Comparison of ENCODE assay signal across 8 cellular contexts in genomic region chr6:11700118-11700718, GRCh38.
DNase-seq lines count a peak whose midpoint lies in the region; ATAC-seq, FAIRE-seq and TF ChIP-seq lines count a peak whose summit lies in the region.

No MANE protein-coding gene starts in this region.

- no peak overlapping the region for H2BK12ac ChIP-seq in H1 (ENCODE audit: low read depth, low read length)

- no peak overlapping the region for H3K14ac ChIP-seq in H1 (ENCODE audit: insufficient read length)

- no peaks in the 10 kb centered on the region for H3K4me1 ChIP-seq in HEK293 (ENCODE audit: control insufficient read depth, insufficient read depth, low read length)
- no peaks in the 10 kb centered on the region for H3K4me1 ChIP-seq in OCI-LY7 (ENCODE audit: insufficient read depth, low read length, poor library complexity, severe bottlenecking)
- no peaks in the 10 kb centered on the region for H3K4me1 ChIP-seq in H1 (replicated peaks in 1 of 4; ENCODE audit: control insufficient read depth in 3 of 4, insufficient read depth in 4 of 4, low read length in 3 of 4)
- peaks cover 7% of the 10 kb centered on the region for H3K4me1 ChIP-seq in osteoblast (ENCODE audit: insufficient read depth, low read length)

- no peak overlapping the region for H4K5ac ChIP-seq in H1 (ENCODE audit: insufficient read length, low read depth, low read length)

- H3K56ac ChIP-seq in H1 (replicated peaks; ENCODE audit: insufficient read length, low read depth, low read length) = no peak overlapping the region

- H3K79me2 ChIP-seq in OCI-LY7 (ENCODE audit: insufficient read depth, low read depth, low read length) (no peaks in the 10 kb centered on the region), H1 (ENCODE audit: control insufficient read depth in 1 of 2, insufficient read depth in 2 of 2, low read length in 2 of 2) (no peaks in the 10 kb centered on the region), osteoblast (ENCODE audit: insufficient read depth, low read length) (no peaks in the 10 kb centered on the region)

- H3K4me3 ChIP-seq in AG10803 (ENCODE audit: low read length) (no peak overlapping the region), HEK293 (ENCODE audit: low read depth, low read length) (no peak overlapping the region), OCI-LY7 (ENCODE audit: low read depth, low read length, poor library complexity, severe bottlenecking) (no peak overlapping the region), H1 (ENCODE audit: extremely low read depth in 1 of 4, insufficient read depth in 2 of 4, low read depth in 3 of 4, low read length in 4 of 4) (no peak overlapping the region), osteoblast (ENCODE audit: insufficient read depth, low read length) (no peak overlapping the region)

- BruUV-seq in OCI-LY7 (replicated peaks; lab: Mats Ljungman, UMichigan) = no TSS peak

- H3K27me3 ChIP-seq in H1 (replicated peaks in 1 of 4; ENCODE audit: control insufficient read depth in 3 of 4, extremely low read depth in 1 of 4, insufficient read depth in 3 of 4, low read length in 3 of 4) = no peaks in the 10 kb centered on the region
- no peaks in the 10 kb centered on the region for H3K27me3 ChIP-seq in osteoblast (ENCODE audit: insufficient read depth, low read length)

- H3K9ac ChIP-seq in H1 (replicated peaks in 1 of 4; ENCODE audit: extremely low read depth in 1 of 4, low read depth in 3 of 4, low read length in 3 of 4) = no peak overlapping the region

- H2BK5ac ChIP-seq in H1 (ENCODE audit: low read depth, low read length) = no peak overlapping the region

- no peak overlapping the region for H2BK120ac ChIP-seq in H1 (replicated peaks; ENCODE audit: low read depth, low read length)

- no peak overlapping the region for H2AFZ ChIP-seq in OCI-LY7 (ENCODE audit: low read length)
- no peak overlapping the region for H2AFZ ChIP-seq in H1 (ENCODE audit: low read length)
- H2AFZ ChIP-seq in osteoblast (ENCODE audit: low read length) = no peak overlapping the region

- no peak overlapping the region for H3K23ac ChIP-seq in H1 (ENCODE audit: insufficient read length)

- H3K27ac ChIP-seq in HEK293 (ENCODE audit: extremely low read depth, low read depth, low read length) (no peak overlapping the region), OCI-LY7 (ENCODE audit: low read depth, low read length, poor library complexity, severe bottlenecking) (no peak overlapping the region), H1 (ENCODE audit: low read depth, low read length) (no peak overlapping the region), osteoblast (ENCODE audit: low read depth, low read length) (peak overlapping the region; percentile 24)

- H3K23me2 ChIP-seq in H1 (ENCODE audit: low read depth, low read length) = no peaks in the 10 kb centered on the region

- ATAC-seq in GM21576 (IDR thresholded peaks at IDR 0.05; ENCODE audit: unreplicated experiment) = no peak

- no peaks in the 10 kb centered on the region for H3K79me1 ChIP-seq in H1 (ENCODE audit: low read depth, low read length)

- no peaks in the 10 kb centered on the region for H3K9me3 ChIP-seq in HEK293 (ENCODE audit: control insufficient read depth, insufficient read depth, low read depth, low read length)
- H3K9me3 ChIP-seq in OCI-LY7 (ENCODE audit: low read length) = no peaks in the 10 kb centered on the region
- no peaks in the 10 kb centered on the region for H3K9me3 ChIP-seq in H1 (ENCODE audit: insufficient read depth in 2 of 2, low read depth in 1 of 2, low read length in 1 of 2)
- H3K9me3 ChIP-seq in osteoblast (ENCODE audit: low read depth, low read length) = no peaks in the 10 kb centered on the region

- 89% methylated on average over 2 of the region's 2 CpGs; no CpG with 5 or more reads in 1 of the 2 experiments for WGBS in H1 (ENCODE audit: extremely low coverage in 1 of 2, insufficient coverage in 1 of 2, insufficient read length in 1 of 2, insufficient replicate concordance in 2 of 2, low coverage in 1 of 2, low lambda C conversion rate in 2 of 2, missing lambda C conversion rate in 1 of 2), 2 experiments

- peak; percentile 61 for TF ChIP-seq CTCF in AG10803 (conservative IDR thresholded peaks at IDR 0.05; ENCODE audit: low read length)
- no peak for TF ChIP-seq CTCF in HEK293 (tag by site-specific recombination; IDR thresholded peaks at IDR 0.05)
- peak; percentile 78 for TF ChIP-seq CTCF in OCI-LY7 (conservative IDR thresholded peaks at IDR 0.05; ENCODE audit: low read length)
- peak in 1 of 3 experiments; percentile 30; a peak in 2 of 4 replicates for TF ChIP-seq CTCF in H1 (IDR thresholded peaks at IDR 0.05; ENCODE audit: control extremely low read depth in 1 of 3, insufficient read depth in 1 of 3, low read depth in 1 of 3, low read length in 3 of 3)
- TF ChIP-seq CTCF in osteoblast (IDR thresholded peaks at IDR 0.05; ENCODE audit: extremely low read depth, low read depth, low read length) = peak; percentile 45

- POLR2A ChIA-PET in HEK293 (lab: Yijun Ruan, JAX) (no interaction called here), OCI-LY7 (lab: Charles Lee) (interaction anchor here (0.5 kb wide), 1 partner anchor 591 kb away, joined by 3 read pairs; no protein-coding TSS in a partner anchor), H1 (lab: Charles Lee; ENCODE audit: partially characterized antibody) (no interaction called here)

- no peak overlapping the region for H3K4ac ChIP-seq in H1 (replicated peaks; ENCODE audit: insufficient read length, low read depth, low read length)

- no peaks in the 10 kb centered on the region for H3K9me2 ChIP-seq in OCI-LY7 (ENCODE audit: insufficient read depth, low read length)

- no peak for TF ChIP-seq POLR2A in H1 (IDR thresholded peaks at IDR 0.05; ENCODE audit: control extremely low read depth in 1 of 2, low read depth in 2 of 2, low read length in 2 of 2)

- intact Hi-C loops in OCI-LY7 (cut with micrococcal nuclease; ENCODE audit: unreplicated experiment) = loop anchor here (1.0 to 10.0 kb wide), 3 partner anchors 375 to 587 kb away; no protein-coding TSS in a partner anchor

- H2AK5ac ChIP-seq in H1 (ENCODE audit: low read depth, low read length) = no peak overlapping the region

- no peak overlapping the region for H3K18ac ChIP-seq in H1 (ENCODE audit: extremely low read depth, low read length)

- CTCF ChIA-PET in HEK293 (lab: Yijun Ruan, JAX) (interaction anchor here (0.6 to 1.4 kb wide), 14 partner anchors 8 to 313 kb away, joined by 3 to 6 read pairs (median 4); no protein-coding TSS in a partner anchor), OCI-LY7 (lab: Charles Lee; ENCODE audit: unreplicated experiment) (no interaction called here), H1 (lab: Charles Lee; ENCODE audit: partially characterized antibody) (interaction anchor here (0.7 to 2.7 kb wide), 12 partner anchors 9 to 587 kb away, joined by 3 to 11 read pairs (median 4); no protein-coding TSS in a partner anchor)

- peak; percentile 66 for DNase-seq in AG10803 (ENCODE audit: low read depth)
- peak; percentile 49 for DNase-seq in OCI-LY7 (ENCODE audit: low spot score)
- no peak for DNase-seq in H1 (ENCODE audit: low read depth in 1 of 2, low spot score in 2 of 2)
- no peak for DNase-seq in osteoblast (ENCODE audit: insufficient read length, low spot score, missing footprints)
- DNase-seq in activated T-cell treated with anti-CD3 and anti-CD28 coated beads, Interleukin-2, amount 50 U/mL, for 1 hour = no peak
- no peak for DNase-seq in NCI-H1048 (lab: John Stamatoyannopoulos, UW)

- H4K20me1 ChIP-seq in OCI-LY7 (ENCODE audit: insufficient read depth, low read length) (no peaks in the 10 kb centered on the region), H1 (replicated peaks in 1 of 2; ENCODE audit: control insufficient read depth in 1 of 2, insufficient read depth in 2 of 2, low read length in 2 of 2) (no peaks in the 10 kb centered on the region), osteoblast (ENCODE audit: insufficient read depth, low read length) (no peaks in the 10 kb centered on the region)

- H3K36me3 ChIP-seq in HEK293 (ENCODE audit: control insufficient read depth in 2 of 2, insufficient read depth in 1 of 2, low read length in 2 of 2) (no peaks in the 10 kb centered on the region), OCI-LY7 (ENCODE audit: insufficient read depth, low read length) (no peaks in the 10 kb centered on the region), H1 (ENCODE audit: control insufficient read depth in 2 of 4, insufficient read depth in 4 of 4, low read length in 3 of 4) (no peaks in the 10 kb centered on the region), osteoblast (ENCODE audit: insufficient read depth, low read length) (no peaks in the 10 kb centered on the region)

- no peak for FAIRE-seq in H1 (lab: Jason Lieb, UNC)

- H4K8ac ChIP-seq in H1 (ENCODE audit: extremely low read depth, insufficient read depth, low read length) = no peak overlapping the region

- no peak overlapping the region for H3K4me2 ChIP-seq in OCI-LY7 (ENCODE audit: low read length)
- H3K4me2 ChIP-seq in H1 (ENCODE audit: insufficient read depth in 1 of 2, low read depth in 2 of 2, low read length in 2 of 2) = no peak overlapping the region
- no peak overlapping the region for H3K4me2 ChIP-seq in osteoblast (ENCODE audit: insufficient read depth, low read length)

- no peak overlapping the region for H4K91ac ChIP-seq in H1 (replicated peaks; ENCODE audit: insufficient read length, low read length)

- no peak for TF ChIP-seq EP300 in H1 (IDR thresholded peaks at IDR 0.05; ENCODE audit: borderline replicate concordance in 1 of 2, low read depth in 2 of 2, low read length in 2 of 2)

- H2BK20ac ChIP-seq in H1 (ENCODE audit: low read length) = no peak overlapping the region

- TF ChIP-seq RAD21 in H1 (IDR thresholded peaks at IDR 0.05 in 1 of 2, conservative IDR thresholded peaks at IDR 0.05 in 1 of 2; ENCODE audit: low read depth in 2 of 2, low read length in 2 of 2) = peak; percentile 46 to 52

- H2BK15ac ChIP-seq in H1 (ENCODE audit: low read length) = no peak overlapping the region

TF ChIP-seq in HEK293, 187 proteins besides CTCF, POLR2A, EP300 and RAD21:
- TF ChIP-seq ZNF654 (tag by site-specific recombination; IDR thresholded peaks at IDR 0.05; ENCODE audit: low read depth) (peak; percentile 46), ZNF426 (tag by site-specific recombination; IDR thresholded peaks at IDR 0.05) (no peak)

TF ChIP-seq in H1, 55 proteins besides CTCF, POLR2A, EP300 and RAD21 (continues in another document):
- TF ChIP-seq EZH2 (IDR thresholded peaks at IDR 0.05; ENCODE audit: low read depth, low read length, severe bottlenecking) (no peak), FOSL1 (IDR thresholded peaks at IDR 0.05; ENCODE audit: insufficient read depth, low read depth, low read length) (no peak), SRF (IDR thresholded peaks at IDR 0.05; ENCODE audit: low read depth, low read length) (no peak), KDM1A (IDR thresholded peaks at IDR 0.05; ENCODE audit: borderline replicate concordance, low read length) (no peak), GABPA (IDR thresholded peaks at IDR 0.05; ENCODE audit: borderline replicate concordance, insufficient read depth, low read length) (no peak), BRCA1 (IDR thresholded peaks at IDR 0.05; ENCODE audit: low read depth, low read length) (no peak)
- TF ChIP-seq, protein P1, sequence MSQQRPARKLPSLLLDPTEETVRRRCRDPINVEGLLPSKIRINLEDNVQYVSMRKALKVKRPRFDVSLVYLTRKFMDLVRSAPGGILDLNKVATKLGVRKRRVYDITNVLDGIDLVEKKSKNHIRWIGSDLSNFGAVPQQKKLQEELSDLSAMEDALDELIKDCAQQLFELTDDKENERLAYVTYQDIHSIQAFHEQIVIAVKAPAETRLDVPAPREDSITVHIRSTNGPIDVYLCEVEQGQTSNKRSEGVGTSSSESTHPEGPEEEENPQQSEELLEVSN (IDR thresholded peaks at IDR 0.05) = no peak

Comparison
In these comparisons a context has a peak if more than half of its experiments do, and no peak if none do; other contexts are left out.
1. DNase-seq: peak in AG10803 (single experiment) and OCI-LY7 (single experiment); none in H1 (0 of 2), osteoblast (single experiment), activated T-cell treated with anti-CD3 and anti-CD28 coated beads, Interleukin-2, amount 50 U/mL, for 1 hour (single experiment) and NCI-H1048 (single experiment).